ENCODE assay signal across 1 cellular context in genomic region chr22:40911772-40912171, GRCh38.
TF ChIP-seq lines count a peak whose summit lies in the region.

No MANE protein-coding gene starts in this region.

TF ChIP-seq in IMR-90, 13 proteins besides CTCF, POLR2A, EP300 and RAD21:
- TF ChIP-seq MXI1 (IDR thresholded peaks at IDR 0.05; ENCODE audit: borderline replicate concordance, low read depth, low read length) (no peak), RCOR1 (IDR thresholded peaks at IDR 0.05; ENCODE audit: insufficient replicate concordance, low read length) (no peak), CHD1 (IDR thresholded peaks at IDR 0.05; ENCODE audit: low read depth, low read length) (no peak), ELK1 (IDR thresholded peaks at IDR 0.05; ENCODE audit: borderline replicate concordance, low read depth, low read length) (no peak), RFX5 (IDR thresholded peaks at IDR 0.05; ENCODE audit: low read depth, low read length) (no peak), SMC3 (IDR thresholded peaks at IDR 0.05; ENCODE audit: low read depth, low read length) (no peak), USF2 (IDR thresholded peaks at IDR 0.05; ENCODE audit: low read depth, low read length) (no peak), BHLHE40 (IDR thresholded peaks at IDR 0.05; ENCODE audit: low read depth, low read length) (no peak), FOS (IDR thresholded peaks at IDR 0.05; ENCODE audit: low read depth, low read length) (no peak), NFE2L2 (IDR thresholded peaks at IDR 0.05; ENCODE audit: low read depth, low read length) (no peak), CEBPB (IDR thresholded peaks at IDR 0.05; ENCODE audit: low read depth, low read length) (no peak), MAZ (IDR thresholded peaks at IDR 0.05; ENCODE audit: borderline replicate concordance, low read depth, low read length) (no peak)
TF ChIP-seq in IMR-90: peak in this region for 0.
